9 cellular contexts compared by ENCODE assay signal in genomic region chr9:70480405-70480980, GRCh38.
DNase-seq lines count a peak whose midpoint lies in the region; ATAC-seq and TF ChIP-seq lines count a peak whose summit lies in the region.
"Had no signal": no experiment of that assay in that cellular context is flagged by ENCODE, and none has a peak within 500 bp of the region (broad histone marks: within the 10 kb centered on the region; RNA-seq: fewer than 3 reads in every experiment).

No MANE protein-coding gene starts in this region.

- H3K4me3 Mint-ChIP-seq in activated naive CD8-positive, alpha-beta T cell treated with anti-CD3 and anti-CD28 coated beads for 36 hours: no peak overlapping the region

- H3K4me1 ChIP-seq in breast epithelium: peaks cover 14 to 55% of the 10 kb centered on the region in 2 donors
- peaks cover 12 to 48% (median 20%) of the 10 kb centered on the region in 4 donors for H3K4me1 ChIP-seq in liver (ENCODE audit: control insufficient read depth in 4 of 4, insufficient read depth in 4 of 4, low read length in 3 of 4)

- peak; percentile 54 to 69 for TF ChIP-seq RAD21 in liver (IDR thresholded peaks at IDR 0.05)

- H3K36me3 ChIP-seq in breast epithelium (no peaks in the 10 kb centered on the region), liver (ENCODE audit: control insufficient read depth in 4 of 4, insufficient read depth in 3 of 4, low read depth in 1 of 4, low read length in 3 of 4) (no peaks in the 10 kb centered on the region)

- H3K27me3 ChIP-seq in breast epithelium: no peaks in the 10 kb centered on the region
- H3K27me3 ChIP-seq in liver (ENCODE audit: control insufficient read depth in 4 of 4, insufficient read depth in 4 of 4, low read length in 3 of 4): no peaks in the 10 kb centered on the region

- H3K9me3 Mint-ChIP-seq in activated naive CD8-positive, alpha-beta T cell treated with anti-CD3 and anti-CD28 coated beads for 36 hours: no peaks in the 10 kb centered on the region

- ATAC-seq in HG03354 (IDR thresholded peaks at IDR 0.05; ENCODE audit: poor library complexity, severe bottlenecking, unreplicated experiment): no peak
- ATAC-seq in HG02870 (IDR thresholded peaks at IDR 0.05; ENCODE audit: unreplicated experiment): no peak

- TF ChIP-seq CTCF in breast epithelium (IDR thresholded peaks at IDR 0.05) (peak in 1 of 3 donors; percentile 7), liver (IDR thresholded peaks at IDR 0.05; ENCODE audit: low read depth, low read length, missing input control) (no peak)

- H3K36me3 Mint-ChIP-seq in activated naive CD8-positive, alpha-beta T cell treated with anti-CD3 and anti-CD28 coated beads for 36 hours: no peaks in the 10 kb centered on the region

- H3K27ac ChIP-seq in breast epithelium: peak overlapping the region; percentile 94 to 98
- peak overlapping the region; percentile 94 to 96 for H3K27ac ChIP-seq in liver (ENCODE audit: low read depth in 1 of 2, low read length in 2 of 2)
- peak overlapping the region; percentile 99 for H3K27ac ChIP-seq in substantia nigra (ENCODE audit: low read depth, low read length, poor library complexity, severe bottlenecking)

- H3K9me3 ChIP-seq in breast epithelium: no peaks in the 10 kb centered on the region
- H3K9me3 ChIP-seq in liver (ENCODE audit: control insufficient read depth in 4 of 4, low read length in 3 of 4): no peaks in the 10 kb centered on the region

- H3K27ac Mint-ChIP-seq in activated naive CD8-positive, alpha-beta T cell treated with anti-CD3 and anti-CD28 coated beads for 36 hours: no peak overlapping the region

- DNase-seq in NCI-H128 (lab: John Stamatoyannopoulos, UW; ENCODE audit: unreplicated experiment) (peak; percentile 71), breast epithelium (ENCODE audit: low spot score in 2 of 2) (peak; percentile 82 to 89), substantia nigra (lab: John Stamatoyannopoulos, UW) (peak in 47 of 49 donors; percentile 11 to 87 (median 68)), SIG-M5 treated with dmso at 0.1 percent for 504 hours (lab: John Stamatoyannopoulos, UW; ENCODE audit: unreplicated experiment) (no peak)
- no peak for DNase-seq in activated naive CD8-positive, alpha-beta T cell treated with anti-CD3 and anti-CD28 coated beads for 36 hours
- DNase-seq: activated CD4-positive, alpha-beta T cell treated with anti-CD3 and anti-CD28 coated beads, Interleukin-2, amount 50 U/mL, for 4 hours had no signal

- peaks cover 12% of the 10 kb centered on the region for H3K4me1 Mint-ChIP-seq in activated naive CD8-positive, alpha-beta T cell treated with anti-CD3 and anti-CD28 coated beads for 36 hours

- TF ChIP-seq POLR2A in breast epithelium (IDR thresholded peaks at IDR 0.05): peak; percentile 43

- intact Hi-C loops in breast epithelium (cut with DNase I; ENCODE audit: low total_unique reads): loop anchor here (5.0 kb wide), 1 partner anchor 58 kb away; no protein-coding TSS in a partner anchor

- peak overlapping the region; percentile 68 to 94 for H3K9ac ChIP-seq in liver (ENCODE audit: low read depth in 1 of 2, low read length in 2 of 2)

- H3K4me3 ChIP-seq in breast epithelium (peak overlapping the region in 2 of 3 donors; percentile 29 to 55), liver (ENCODE audit: low read depth in 1 of 3, low read length in 3 of 3) (peak overlapping the region in 2 of 3 donors; percentile 12 to 15)

- WGBS in liver: 6% methylated on average over 15 of the region's 15 CpGs

- H3K27me3 Mint-ChIP-seq in activated naive CD8-positive, alpha-beta T cell treated with anti-CD3 and anti-CD28 coated beads for 36 hours: no peaks in the 10 kb centered on the region

TF ChIP-seq in liver, 16 proteins besides CTCF, POLR2A, EP300 and RAD21:
- TF ChIP-seq HNF4G (IDR thresholded peaks at IDR 0.05) (peak; percentile 18), NR2F2 (IDR thresholded peaks at IDR 0.05) (peak; percentile 97), SP1 (IDR thresholded peaks at IDR 0.05) (peak; percentile 100), REST (IDR thresholded peaks at IDR 0.05) (peak; percentile 60), RXRA (IDR thresholded peaks at IDR 0.05) (peak; percentile 97 to 99), HNF4A (conservative IDR thresholded peaks at IDR 0.05) (peak; percentile 59 to 63), MAX (IDR thresholded peaks at IDR 0.05) (peak; percentile 92), TAF1 (conservative IDR thresholded peaks at IDR 0.05) (peak; percentile 55), FOXA2 (IDR thresholded peaks at IDR 0.05) (peak; percentile 50), EGR1 (IDR thresholded peaks at IDR 0.05; ENCODE audit: low read depth in 2 of 2) (peak; percentile 66 to 88), FOXA1 (IDR thresholded peaks at IDR 0.05) (no peak), ZBTB33 (IDR thresholded peaks at IDR 0.05) (peak; percentile 67), JUND (IDR thresholded peaks at IDR 0.05) (peak; percentile 83 to 89), YY1 (IDR thresholded peaks at IDR 0.05) (peak; percentile 76), GABPA (IDR thresholded peaks at IDR 0.05 in 1 of 2, conservative IDR thresholded peaks at IDR 0.05 in 1 of 2) (no peak), ATF3 (IDR thresholded peaks at IDR 0.05) (no peak)

Comparison
In these comparisons a context has a peak if more than half of its experiments do, and no peak if none do; other contexts are left out.
1. DNase-seq: peak in NCI-H128 (single experiment), breast epithelium (2 of 2) and substantia nigra (47 of 49); none in activated naive CD8-positive, alpha-beta T cell treated with anti-CD3 and anti-CD28 coated beads for 36 hours (single experiment) and SIG-M5 treated with dmso at 0.1 percent for 504 hours (single experiment).
2. Peak in every context shown above with its lines, with median percentiles within 50 percentile points of each other: H3K27ac ChIP-seq.